ENCODE assay signal across 1 cellular context in the genomic region with DNA sequence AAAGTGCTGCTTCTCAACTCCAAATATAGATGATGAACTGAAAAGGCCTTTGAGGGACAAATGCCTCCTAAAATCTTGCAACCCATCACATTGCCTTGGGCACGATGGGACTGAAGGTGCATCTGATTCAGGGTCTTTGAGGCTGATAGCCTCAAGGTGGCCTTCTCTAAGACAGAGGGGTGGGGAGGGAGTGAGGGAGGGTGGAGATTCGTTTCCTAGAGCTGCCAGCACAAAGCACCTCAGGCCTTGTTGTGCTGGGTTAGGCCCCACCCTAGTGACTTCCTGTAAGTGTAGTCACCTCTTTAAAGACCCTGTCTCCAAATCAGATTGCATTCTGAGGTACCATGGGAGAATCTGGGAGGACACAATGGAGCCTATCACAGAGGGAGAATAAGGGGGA.
TF ChIP-seq lines count a peak whose summit lies in the region.

No MANE protein-coding gene starts in this region.

TF ChIP-seq in WTC11, 78 proteins besides CTCF, POLR2A, EP300 and RAD21 (continued from another document):
- TF ChIP-seq FOXP4 (CRISPR knock-in tag; IDR thresholded peaks at IDR 0.05): no peak
- no peak for TF ChIP-seq SMAD3 (CRISPR knock-in tag; IDR thresholded peaks at IDR 0.05; ENCODE audit: borderline replicate concordance)
- no peak for TF ChIP-seq PRRX2 (CRISPR knock-in tag; IDR thresholded peaks at IDR 0.05)
- no peak for TF ChIP-seq ESRRA (CRISPR knock-in tag; IDR thresholded peaks at IDR 0.05; ENCODE audit: borderline replicate concordance)
- TF ChIP-seq TCF7 (CRISPR knock-in tag; IDR thresholded peaks at IDR 0.05; ENCODE audit: low read depth): no peak
- no peak for TF ChIP-seq CBFB (CRISPR knock-in tag; IDR thresholded peaks at IDR 0.05; ENCODE audit: low read depth)
- no peak for TF ChIP-seq ZNF425 (CRISPR knock-in tag; conservative IDR thresholded peaks at IDR 0.05)
TF ChIP-seq in WTC11: peak in this region for 0.
